In the genomic region with DNA sequence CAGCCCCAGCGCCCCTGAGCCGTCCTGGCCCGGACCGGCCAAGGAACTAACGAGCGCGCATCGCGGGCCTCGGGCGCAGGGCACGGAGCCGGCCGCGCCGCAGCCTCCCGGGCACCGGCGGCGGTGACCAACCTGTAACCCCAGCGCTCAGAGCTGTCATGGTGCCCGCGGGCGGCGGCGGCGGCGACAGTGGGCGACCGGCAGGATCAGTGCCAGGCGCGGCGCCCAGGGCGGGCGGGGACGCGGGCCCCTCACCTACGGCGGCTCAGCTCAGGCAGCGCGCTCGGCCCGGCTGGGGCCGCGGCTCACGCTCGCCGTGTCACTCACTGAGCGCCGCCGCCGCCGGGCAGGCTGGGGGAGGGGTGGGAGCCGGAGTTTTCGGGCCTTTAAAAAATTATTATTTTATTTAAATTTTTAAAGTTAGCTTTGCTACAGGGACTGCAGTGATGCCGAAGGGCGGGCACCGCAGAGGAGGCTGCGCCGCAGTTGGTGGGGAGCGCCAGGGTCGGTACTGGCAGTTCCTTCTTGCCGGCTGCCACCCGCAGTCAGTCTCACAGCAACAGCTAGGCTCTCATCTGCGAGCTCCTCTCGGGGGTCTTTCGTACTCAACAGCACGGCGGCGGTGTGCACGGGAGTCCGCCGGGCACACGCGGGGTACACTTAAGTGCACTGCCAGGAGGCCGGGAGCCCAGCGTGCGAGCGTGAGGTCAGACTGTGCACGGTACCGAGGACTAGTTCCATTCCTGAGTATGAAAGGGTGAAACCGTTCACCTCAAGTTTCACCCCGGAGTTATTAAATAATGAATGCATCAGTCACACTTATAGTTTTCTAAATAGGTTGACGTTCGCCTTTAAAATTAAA, we compare ENCODE assay signal across 8 cellular contexts. TPM values are rescaled to one million over a fixed set of nuclear protein-coding genes. Genes with fewer than 3 reads are reported as not detected.
DNase-seq lines count a peak whose midpoint lies in the region; ATAC-seq and TF ChIP-seq lines count a peak whose summit lies in the region.

A gene (minus strand): TSS at position 328 of the 862 bp plus-strand sequence. CDS start 17,382 bp downstream, outside the sequence.

- no peak for ATAC-seq in HG03460 (IDR thresholded peaks at IDR 0.05; ENCODE audit: unreplicated experiment)

- no peaks in the 10 kb centered on the region for H3K36me3 ChIP-seq in BE2C
- no peaks in the 10 kb centered on the region for H3K36me3 ChIP-seq in HUES6 (ENCODE audit: control insufficient read depth, insufficient read depth, low read length)

- H3K9me3 ChIP-seq in BE2C (no peaks in the 10 kb centered on the region; the same call in 1 of the 2 replicates), HUES6 (ENCODE audit: control insufficient read depth, insufficient read depth, low read depth, low read length) (no peaks in the 10 kb centered on the region)

- no peak within 1 kb of the TSS for H3K27ac ChIP-seq in HUES6 (ENCODE audit: low read depth, low read length)
- peak within 1 kb of the TSS in 5 of 21 experiments; percentile 15 to 62 (median 30) for H3K27ac ChIP-seq in skin epidermis

- TF ChIP-seq CTCF in BE2C (IDR thresholded peaks at IDR 0.05; ENCODE audit: low read depth, low read length): no peak

- H3K9ac ChIP-seq in HUES6 (ENCODE audit: low read length): no peak within 1 kb of the TSS

- H3K4me1 ChIP-seq in BE2C: peaks cover 5% of the 10 kb centered on the region
- H3K4me1 ChIP-seq in HUES6 (ENCODE audit: control insufficient read depth, insufficient read depth, low read length): no peaks in the 10 kb centered on the region

- peak; percentile 29 for DNase-seq in BE2C
- peak; percentile 69 for DNase-seq in astrocyte of the hippocampus (ENCODE audit: low read depth, low spot score)
- peak; percentile 64 for DNase-seq in iPS-NIHi11 (ENCODE audit: low spot score)
- DNase-seq in NCI-H2196 (lab: John Stamatoyannopoulos, UW; ENCODE audit: unreplicated experiment): no peak
- DNase-seq in T1000 (lab: John Stamatoyannopoulos, UW): no peak

- H3K27me3 ChIP-seq in BE2C: peaks cover 52% of the 10 kb centered on the region
- peaks cover 42% of the 10 kb centered on the region for H3K27me3 ChIP-seq in HUES6 (ENCODE audit: control insufficient read depth, insufficient read depth, low read length)

- peak within 1 kb of the TSS; percentile 49 for H3K4me3 ChIP-seq in BE2C (ENCODE audit: low read depth, low read length)
- peak within 1 kb of the TSS; percentile 77 for H3K4me3 ChIP-seq in HUES6 (ENCODE audit: low read depth, low read length)
- peak within 1 kb of the TSS; percentile 9 to 48 (median 28) for H3K4me3 ChIP-seq in skin epidermis

RNA-seq across cellular contexts. Expression of the gene that starts here (rescaled TPM):
- not detected for polyA plus RNA-seq in BE2C (2012; ENCODE audit: insufficient read depth, insufficient read length, low read depth)

Comparison
In these comparisons a context has a peak if more than half of its experiments do, and no peak if none do; other contexts are left out.
1. DNase-seq: peak in BE2C (single experiment), astrocyte of the hippocampus (single experiment) and iPS-NIHi11 (single experiment); none in NCI-H2196 (single experiment) and T1000 (single experiment).
2. Peak in every context shown above with its lines, with median percentiles within 50 percentile points of each other: H3K4me3 ChIP-seq.